In the genomic region with DNA sequence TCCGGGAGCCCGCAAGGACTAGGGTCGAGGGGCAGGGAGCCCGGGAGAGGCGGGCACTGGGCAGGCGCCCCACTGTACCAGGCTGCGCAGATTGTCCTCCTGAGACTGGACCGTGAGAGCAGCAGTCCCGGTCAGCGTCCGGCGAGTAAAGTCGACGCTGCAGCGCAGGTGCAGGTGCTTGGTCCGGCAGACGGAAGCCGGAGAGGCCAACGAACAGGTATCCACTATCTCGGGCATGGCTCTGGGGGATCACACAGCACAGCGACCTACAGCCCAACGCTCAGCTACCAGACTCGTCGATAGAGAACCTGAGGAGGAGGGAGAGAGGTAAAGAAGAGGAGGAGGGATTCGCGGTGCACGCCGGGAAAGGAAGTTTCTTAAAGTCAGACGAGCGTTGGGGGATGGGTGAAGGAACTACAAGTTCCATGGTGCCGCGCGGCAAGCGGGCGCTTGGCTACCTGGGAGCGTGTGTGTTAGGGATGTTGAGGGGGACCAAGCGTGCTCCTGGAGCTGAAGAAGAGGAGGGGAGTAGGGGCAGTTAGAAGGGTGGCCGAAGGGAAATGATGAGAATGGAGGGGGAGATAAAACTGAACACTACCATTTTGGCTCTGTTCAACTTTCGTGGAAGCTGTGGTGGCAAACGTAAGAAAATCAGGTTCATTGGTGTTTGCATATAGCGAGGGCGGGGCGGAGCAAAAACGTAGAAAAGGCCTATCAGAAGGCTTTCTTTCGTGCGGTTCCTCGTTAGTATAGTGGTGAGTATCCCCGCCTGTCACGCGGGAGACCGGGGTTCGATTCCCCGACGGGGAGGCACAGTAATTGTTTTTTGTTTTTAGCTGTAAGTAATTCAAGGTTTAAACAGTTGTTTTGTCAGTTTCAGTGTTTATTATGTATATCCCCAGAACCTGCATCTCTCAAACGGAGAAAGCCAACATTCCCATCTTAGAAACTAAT, we compare ENCODE assay signal across 7 cellular contexts.
DNase-seq lines count a peak whose midpoint lies in the region; ATAC-seq lines count a peak whose summit lies in the region.

A gene (minus strand): TSS at position 305 of the 954 bp plus-strand sequence. CDS start 68 bp downstream, at position 237.

- DNase-seq in NCI-H2029 treated with DMSO at 0.1 percent for 48 hours (lab: John Stamatoyannopoulos, UW) (peak; percentile 98), T-helper 9 cell (peak; percentile 94), astrocyte of the hippocampus (ENCODE audit: low read depth, low spot score) (peak; percentile 99), hippocampal formation (lab: John Stamatoyannopoulos, UW) (peak; percentile 96 to 98), retina (peak; percentile 100)

- ATAC-seq in GM18511 (IDR thresholded peaks at IDR 0.05; ENCODE audit: unreplicated experiment) (peak; percentile 93), HG03025 (IDR thresholded peaks at IDR 0.05; ENCODE audit: low FRiP score, unreplicated experiment) (peak; percentile 93)

Comparison
In these comparisons a context has a peak if more than half of its experiments do, and no peak if none do; other contexts are left out.
1. Peak in every context shown above with its lines: DNase-seq and ATAC-seq.